1 cellular context compared by ENCODE assay signal in the genomic region with DNA sequence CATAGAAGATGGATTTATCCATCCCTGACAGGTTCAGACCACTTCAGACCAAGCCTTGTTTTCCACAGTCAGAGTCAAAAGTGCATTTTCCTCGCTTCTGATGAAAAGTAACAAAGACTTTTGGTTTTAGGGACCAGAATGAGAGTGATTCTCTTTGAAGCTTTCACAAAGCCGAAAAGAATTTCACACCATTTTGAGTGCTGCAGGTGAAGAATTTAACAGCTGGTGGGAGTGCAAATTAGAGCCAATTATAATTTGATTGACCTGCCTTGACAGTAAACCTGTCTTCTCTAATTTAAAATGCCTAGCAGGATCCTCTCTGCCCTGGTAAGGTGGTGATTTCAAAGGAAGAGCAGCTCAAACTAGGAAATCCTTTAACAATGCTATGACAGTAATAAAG.
TF ChIP-seq lines count a peak whose summit lies in the region.

No MANE protein-coding gene starts in this region.

TF ChIP-seq in GM23338, 12 proteins besides CTCF, POLR2A, EP300 and RAD21 (continued from another document):
- TF ChIP-seq, protein P1, sequence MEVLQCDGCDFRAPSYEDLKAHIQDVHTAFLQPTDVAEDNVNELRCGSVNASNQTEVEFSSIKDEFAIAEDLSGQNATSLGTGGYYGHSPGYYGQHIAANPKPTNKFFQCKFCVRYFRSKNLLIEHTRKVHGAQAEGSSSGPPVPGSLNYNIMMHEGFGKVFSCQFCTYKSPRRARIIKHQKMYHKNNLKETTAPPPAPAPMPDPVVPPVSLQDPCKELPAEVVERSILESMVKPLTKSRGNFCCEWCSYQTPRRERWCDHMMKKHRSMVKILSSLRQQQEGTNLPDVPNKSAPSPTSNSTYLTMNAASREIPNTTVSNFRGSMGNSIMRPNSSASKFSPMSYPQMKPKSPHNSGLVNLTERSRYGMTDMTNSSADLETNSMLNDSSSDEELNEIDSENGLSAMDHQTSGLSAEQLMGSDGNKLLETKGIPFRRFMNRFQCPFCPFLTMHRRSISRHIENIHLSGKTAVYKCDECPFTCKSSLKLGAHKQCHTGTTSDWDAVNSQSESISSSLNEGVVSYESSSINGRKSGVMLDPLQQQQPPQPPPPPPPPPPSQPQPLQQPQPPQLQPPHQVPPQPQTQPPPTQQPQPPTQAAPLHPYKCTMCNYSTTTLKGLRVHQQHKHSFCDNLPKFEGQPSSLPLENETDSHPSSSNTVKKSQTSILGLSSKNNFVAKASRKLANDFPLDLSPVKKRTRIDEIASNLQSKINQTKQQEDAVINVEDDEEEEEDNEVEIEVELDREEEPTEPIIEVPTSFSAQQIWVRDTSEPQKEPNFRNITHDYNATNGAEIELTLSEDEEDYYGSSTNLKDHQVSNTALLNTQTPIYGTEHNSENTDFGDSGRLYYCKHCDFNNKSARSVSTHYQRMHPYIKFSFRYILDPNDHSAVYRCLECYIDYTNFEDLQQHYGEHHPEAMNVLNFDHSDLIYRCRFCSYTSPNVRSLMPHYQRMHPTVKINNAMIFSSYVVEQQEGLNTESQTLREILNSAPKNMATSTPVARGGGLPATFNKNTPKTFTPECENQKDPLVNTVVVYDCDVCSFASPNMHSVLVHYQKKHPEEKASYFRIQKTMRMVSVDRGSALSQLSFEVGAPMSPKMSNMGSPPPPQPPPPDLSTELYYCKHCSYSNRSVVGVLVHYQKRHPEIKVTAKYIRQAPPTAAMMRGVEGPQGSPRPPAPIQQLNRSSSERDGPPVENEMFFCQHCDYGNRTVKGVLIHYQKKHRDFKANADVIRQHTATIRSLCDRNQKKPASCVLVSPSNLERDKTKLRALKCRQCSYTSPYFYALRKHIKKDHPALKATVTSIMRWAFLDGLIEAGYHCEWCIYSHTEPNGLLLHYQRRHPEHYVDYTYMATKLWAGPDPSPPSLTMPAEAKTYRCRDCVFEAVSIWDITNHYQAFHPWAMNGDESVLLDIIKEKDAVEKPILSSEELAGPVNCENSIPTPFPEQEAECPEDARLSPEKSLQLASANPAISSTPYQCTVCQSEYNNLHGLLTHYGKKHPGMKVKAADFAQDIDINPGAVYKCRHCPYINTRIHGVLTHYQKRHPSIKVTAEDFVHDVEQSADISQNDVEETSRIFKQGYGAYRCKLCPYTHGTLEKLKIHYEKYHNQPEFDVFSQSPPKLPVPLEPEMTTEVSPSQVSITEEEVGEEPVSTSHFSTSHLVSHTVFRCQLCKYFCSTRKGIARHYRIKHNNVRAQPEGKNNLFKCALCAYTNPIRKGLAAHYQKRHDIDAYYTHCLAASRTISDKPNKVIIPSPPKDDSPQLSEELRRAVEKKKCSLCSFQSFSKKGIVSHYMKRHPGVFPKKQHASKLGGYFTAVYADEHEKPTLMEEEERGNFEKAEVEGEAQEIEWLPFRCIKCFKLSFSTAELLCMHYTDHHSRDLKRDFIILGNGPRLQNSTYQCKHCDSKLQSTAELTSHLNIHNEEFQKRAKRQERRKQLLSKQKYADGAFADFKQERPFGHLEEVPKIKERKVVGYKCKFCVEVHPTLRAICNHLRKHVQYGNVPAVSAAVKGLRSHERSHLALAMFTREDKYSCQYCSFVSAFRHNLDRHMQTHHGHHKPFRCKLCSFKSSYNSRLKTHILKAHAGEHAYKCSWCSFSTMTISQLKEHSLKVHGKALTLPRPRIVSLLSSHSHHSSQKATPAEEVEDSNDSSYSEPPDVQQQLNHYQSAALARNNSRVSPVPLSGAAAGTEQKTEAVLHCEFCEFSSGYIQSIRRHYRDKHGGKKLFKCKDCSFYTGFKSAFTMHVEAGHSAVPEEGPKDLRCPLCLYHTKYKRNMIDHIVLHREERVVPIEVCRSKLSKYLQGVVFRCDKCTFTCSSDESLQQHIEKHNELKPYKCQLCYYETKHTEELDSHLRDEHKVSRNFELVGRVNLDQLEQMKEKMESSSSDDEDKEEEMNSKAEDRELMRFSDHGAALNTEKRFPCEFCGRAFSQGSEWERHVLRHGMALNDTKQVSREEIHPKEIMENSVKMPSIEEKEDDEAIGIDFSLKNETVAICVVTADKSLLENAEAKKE (CRISPR knock-in tag; IDR thresholded peaks at IDR 0.05), result no peak
